In the genomic region with DNA sequence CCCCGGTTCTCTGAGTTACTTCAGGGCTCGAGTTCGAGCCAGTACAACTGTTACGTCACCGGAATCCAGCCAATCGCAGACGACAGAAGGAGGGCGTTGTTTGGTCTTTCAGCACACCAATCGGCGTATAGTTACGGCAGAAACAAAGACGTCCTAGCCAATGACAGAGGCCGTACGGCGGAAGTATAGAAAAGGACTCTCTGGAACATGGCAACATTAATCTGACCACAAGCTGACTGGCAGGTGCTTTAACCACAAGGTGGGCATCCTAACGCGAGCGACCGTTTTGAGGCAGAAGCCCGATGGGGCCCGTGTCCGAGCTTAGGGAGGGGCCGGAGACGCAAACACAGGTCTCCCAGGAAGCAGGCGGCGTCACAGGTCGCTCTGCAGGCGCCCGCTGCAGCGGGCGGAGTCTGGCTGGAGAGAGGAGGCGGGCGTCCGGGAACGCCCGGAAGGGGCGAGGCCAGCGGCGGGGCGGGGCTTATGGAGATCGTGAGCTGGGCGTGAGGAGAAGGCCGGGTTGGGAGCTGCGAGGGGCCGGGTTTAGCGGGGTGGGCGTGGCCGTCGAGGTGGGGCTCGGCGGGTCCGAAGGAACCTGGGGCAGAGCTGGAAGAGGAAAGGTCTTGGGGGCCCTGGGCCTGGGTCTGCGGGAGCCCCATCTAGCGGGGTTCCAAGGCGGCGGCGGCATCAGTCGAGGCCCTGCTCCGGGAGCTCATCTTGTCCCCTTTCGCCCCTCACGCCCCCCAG, we compare ENCODE assay signal across 8 cellular contexts. TPM values are rescaled to one million over a fixed set of nuclear protein-coding genes. Genes with fewer than 3 reads are reported as not detected.
DNase-seq lines count a peak whose midpoint lies in the region; ATAC-seq, FAIRE-seq and TF ChIP-seq lines count a peak whose summit lies in the region.

A gene with protein sequence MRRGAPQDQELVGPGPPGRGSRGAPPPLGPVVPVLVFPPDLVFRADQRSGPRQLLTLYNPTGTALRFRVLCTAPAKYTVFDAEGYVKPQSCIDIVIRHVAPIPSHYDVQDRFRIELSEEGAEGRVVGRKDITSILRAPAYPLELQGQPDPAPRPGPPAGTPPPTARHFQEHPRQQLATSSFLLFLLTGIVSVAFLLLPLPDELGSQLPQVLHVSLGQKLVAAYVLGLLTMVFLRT (plus strand): TSS at position 558 of the 747 bp plus-strand sequence. CDS start 252 bp downstream, outside the sequence.

- H3K9ac ChIP-seq in IMR-90 (ENCODE audit: low read depth, low read length) = peak within 1 kb of the TSS; percentile 69
- H3K9ac ChIP-seq in endothelial cell of umbilical vein (replicated peaks; ENCODE audit: extremely low read depth, insufficient read depth, low read length) = peak within 1 kb of the TSS; percentile 65

- DNase-seq in DMS 273 treated with DMSO at 0.1 percent for 48 hours (lab: John Stamatoyannopoulos, UW) (peak; percentile 99), IMR-90 (peak; percentile 99), OCI-M1 (lab: John Stamatoyannopoulos, UW) (peak; percentile 100), activated T-cell treated with anti-CD3 and anti-CD28 coated beads for 24 hours (ENCODE audit: low read depth) (peak; percentile 97), endothelial cell of umbilical vein (ENCODE audit: low read depth, low spot score) (peak; percentile 100), midbrain (lab: John Stamatoyannopoulos, UW) (peak; percentile 99)
- DNase-seq in stimulated activated CD8-positive, alpha-beta memory T cell treated with anti-CD3 and anti-CD28 coated beads, Interleukin-2, amount 100 ng/mL, for 1 hour (ENCODE audit: low read depth in 2 of 2) = peak; percentile 94 to 97

- peak; percentile 100 for FAIRE-seq in endothelial cell of umbilical vein (lab: Jason Lieb, UNC)

- H4K91ac ChIP-seq in IMR-90 (ENCODE audit: insufficient read depth, low read depth, low read length) = peak within 1 kb of the TSS; percentile 88

- no TSS peak for BruUV-seq in IMR-90 (replicated peaks; lab: Mats Ljungman, UMichigan)
- BruUV-seq in endothelial cell of umbilical vein (replicated peaks; lab: Mats Ljungman, UMichigan) = no TSS peak

- peak within 1 kb of the TSS; percentile 83 for H2AK5ac ChIP-seq in IMR-90 (ENCODE audit: low read depth, low read length)

- peak within 1 kb of the TSS; percentile 87 for H3K4ac ChIP-seq in IMR-90 (ENCODE audit: low read depth, low read length)

- H2AK9ac ChIP-seq in IMR-90 (replicated peaks; ENCODE audit: low read depth, low read length, poor library complexity) = peak within 1 kb of the TSS; percentile 97

- H3K23ac ChIP-seq in IMR-90 (ENCODE audit: low read depth, low read length) = peak within 1 kb of the TSS; percentile 19; the same call in 1 of the 2 replicates

- 0% methylated on average over 33 of the region's 61 CpGs; no CpG with 5 or more reads in 1 of the 2 experiments for WGBS in IMR-90 (ENCODE audit: extremely low coverage in 2 of 2, insufficient read length in 1 of 2), 2 experiments

- peak within 1 kb of the TSS; percentile 50; the same call in 1 of the 2 replicates for H3K56ac ChIP-seq in IMR-90 (ENCODE audit: extremely low read depth, insufficient read depth, low read length)

- no peaks in the 10 kb centered on the region for H3K9me3 ChIP-seq in IMR-90 (ENCODE audit: control insufficient read depth, insufficient read depth, low read length)
- no peaks in the 10 kb centered on the region for H3K9me3 ChIP-seq in endothelial cell of umbilical vein (replicated peaks; ENCODE audit: control insufficient read depth, insufficient read depth, low read length)

- H3K36me3 ChIP-seq in IMR-90 (ENCODE audit: control insufficient read depth, insufficient read depth, low read length) = peaks cover 11% of the 10 kb centered on the region
- H3K36me3 ChIP-seq in endothelial cell of umbilical vein (ENCODE audit: control insufficient read depth in 2 of 2, extremely low read depth in 1 of 2, insufficient read depth in 2 of 2, low read length in 2 of 2) = no peaks in the 10 kb centered on the region

- peak within 1 kb of the TSS; percentile 88 for H3K27ac ChIP-seq in IMR-90 (ENCODE audit: insufficient read depth, low read length)
- H3K27ac ChIP-seq in endothelial cell of umbilical vein (ENCODE audit: insufficient read depth, low read depth, low read length) = peak within 1 kb of the TSS; percentile 46

- CTCF ChIA-PET in IMR-90 (lab: Yijun Ruan, JAX) (interaction anchor here (0.8 to 1.2 kb wide), 4 partner anchors 23 to 233 kb away, joined by 3 to 4 read pairs (median 3); partner anchors contain the start of gene GNB2), endothelial cell of umbilical vein (lab: Charles Lee) (interaction anchor here (0.6 to 3.6 kb wide), 21 partner anchors 9 to 240 kb away, joined by 3 to 21 read pairs (median 4); partner anchors contain the start of genes EPO, FBXO24, GNB2 and LRCH4)

- peak within 1 kb of the TSS; percentile 82 for H2BK120ac ChIP-seq in IMR-90 (ENCODE audit: low read depth, low read length)

- H4K20me1 ChIP-seq in IMR-90 (ENCODE audit: insufficient read depth, low read length) (no peaks in the 10 kb centered on the region), endothelial cell of umbilical vein (replicated peaks; ENCODE audit: control insufficient read depth, extremely low read depth, insufficient read depth, low read length) (no peaks in the 10 kb centered on the region)

- dilution Hi-C loops in IMR-90 (cut with HindIII; ENCODE audit: low sequenced_read_pairs, unreplicated experiment) (no loop called here), endothelial cell of umbilical vein (cut with MboI; ENCODE audit: extremely low pct_ligation_motif_present, low sequenced_read_pairs) (no loop called here)

- in situ Hi-C loops in IMR-90 (cut with MboI; ENCODE audit: low sequenced_read_pairs) = no loop called here

- POLR2A ChIA-PET in IMR-90 (lab: Charles Lee; ENCODE audit: unreplicated experiment) (interaction anchor here (0.6 to 1.2 kb wide), 4 partner anchors 27 to 511 kb away, joined by 3 to 5 read pairs (median 4); partner anchors contain the start of genes FBXO24 and LRCH4), endothelial cell of umbilical vein (lab: Charles Lee) (interaction anchor here (0.6 to 2.0 kb wide), 5 partner anchors 27 to 263 kb away, joined by 3 to 28 read pairs (median 5); partner anchors contain the start of genes FBXO24, LRCH4, POP7 and SRRT)

- H4K5ac ChIP-seq in IMR-90 (ENCODE audit: low read depth, low read length) = peak within 1 kb of the TSS; percentile 69; the same call in 1 of the 2 replicates

- peaks cover 0 to 19% of the 10 kb centered on the region in 2 experiments; a peak in 2 of 4 replicates for H3K79me1 ChIP-seq in IMR-90 (ENCODE audit: low read depth in 1 of 2, low read length in 2 of 2)

- H3K4me1 ChIP-seq in IMR-90 (ENCODE audit: control insufficient read depth, insufficient read depth, low read length) (peaks cover 6% of the 10 kb centered on the region), endothelial cell of umbilical vein (ENCODE audit: control insufficient read depth, extremely low read depth, insufficient read depth, low read length) (peaks cover 10% of the 10 kb centered on the region)

- H3K18ac ChIP-seq in IMR-90 (ENCODE audit: low read depth, low read length) = peak within 1 kb of the TSS; percentile 72

- ATAC-seq in GM21528 (IDR thresholded peaks at IDR 0.05; ENCODE audit: low FRiP score, unreplicated experiment) (peak; percentile 91), IMR-90 (ENCODE audit: low read depth) (peak; percentile 98)

- TF ChIP-seq RAD21 in IMR-90 (IDR thresholded peaks at IDR 0.05; ENCODE audit: low read length) = no peak

- H2BK20ac ChIP-seq in IMR-90 (ENCODE audit: low read depth, low read length) = no peak within 1 kb of the TSS

- peak within 1 kb of the TSS; percentile 74 for H3K14ac ChIP-seq in IMR-90 (replicated peaks; ENCODE audit: low read depth, low read length)

- H3K4me3 ChIP-seq in IMR-90 (ENCODE audit: insufficient read depth, low read depth, low read length) (peak within 1 kb of the TSS; percentile 68), endothelial cell of umbilical vein (replicated peaks in 1 of 3; ENCODE audit: insufficient read depth in 1 of 3, low read depth in 1 of 3, low read length in 3 of 3) (peak within 1 kb of the TSS; percentile 18 to 57 (median 56))

- TF ChIP-seq POLR2A in IMR-90 (IDR thresholded peaks at IDR 0.05; ENCODE audit: low read depth, low read length) (peak; percentile 50; the same call in 1 of the 2 replicates), endothelial cell of umbilical vein (IDR thresholded peaks at IDR 0.05; ENCODE audit: low read depth, low read length) (peak; percentile 69)

- peaks cover 3% of the 10 kb centered on the region; the same call in 1 of the 2 replicates for H3K9me1 ChIP-seq in IMR-90 (ENCODE audit: insufficient read depth, low read length)
- no peaks in the 10 kb centered on the region for H3K9me1 ChIP-seq in endothelial cell of umbilical vein (replicated peaks; ENCODE audit: control insufficient read depth, extremely low read depth, insufficient read depth, low read length)

- H2AFZ ChIP-seq in IMR-90 (replicated peaks; ENCODE audit: low read length, poor library complexity) (peak within 1 kb of the TSS; percentile 99), endothelial cell of umbilical vein (ENCODE audit: low read depth, low read length) (peak within 1 kb of the TSS; percentile 81)

- H4K8ac ChIP-seq in IMR-90 (ENCODE audit: low read depth in 2 of 2, low read length in 2 of 2) = peak within 1 kb of the TSS; percentile 23 to 91

- no peaks in the 10 kb centered on the region for H3K79me2 ChIP-seq in endothelial cell of umbilical vein (ENCODE audit: control insufficient read depth, insufficient read depth, low read length)

- TF ChIP-seq CTCF in IMR-90 (conservative IDR thresholded peaks at IDR 0.05; ENCODE audit: low read depth, low read length) (no peak), endothelial cell of umbilical vein (IDR thresholded peaks at IDR 0.05; ENCODE audit: extremely low read depth in 1 of 2, insufficient read depth in 1 of 2, low read depth in 1 of 2, low read length in 2 of 2) (no peak)

- H3K27me3 ChIP-seq in IMR-90 (ENCODE audit: control insufficient read depth, insufficient read depth, low read length) = no peaks in the 10 kb centered on the region
- H3K27me3 ChIP-seq in endothelial cell of umbilical vein (ENCODE audit: control insufficient read depth in 2 of 2, insufficient read depth in 2 of 2, low read length in 2 of 2) = no peaks in the 10 kb centered on the region

- H2BK5ac ChIP-seq in IMR-90 (ENCODE audit: low read depth, low read length, poor library complexity, severe bottlenecking) = peak within 1 kb of the TSS; percentile 86

- intact Hi-C loops in IMR-90 (cut with micrococcal nuclease) (loop anchor here (2.0 to 5.0 kb wide), 2 partner anchors 61 to 240 kb away; partner anchors contain the start of genes GNB2 and SLC12A9), endothelial cell of umbilical vein (cut with micrococcal nuclease) (loop anchor here (1.0 to 2.0 kb wide), 5 partner anchors 8 to 73 kb away; partner anchors contain the start of genes AGFG2, FBXO24, GNB2 and LRCH4)

- H3K4me2 ChIP-seq in IMR-90 (ENCODE audit: low read depth, low read length) = peak within 1 kb of the TSS; percentile 99
- H3K4me2 ChIP-seq in endothelial cell of umbilical vein (ENCODE audit: insufficient read depth, low read length) = peak within 1 kb of the TSS; percentile 68

- no peak within 1 kb of the TSS; the same call in 2 of the 3 replicates for H2BK15ac ChIP-seq in IMR-90 (ENCODE audit: low read depth, low read length)

RNA-seq across cellular contexts. Expression of the gene that starts here (rescaled TPM):
- total RNA-seq in IMR-90 (2012; rRNA removed) (2.2 and 2.3 TPM in 2 replicates), endothelial cell of umbilical vein (24.2 and 24.4 TPM in 2 replicates)
- polyA plus RNA-seq in IMR-90 (2012; rRNA removed) (23.2 and 30.0 TPM in 2 replicates), endothelial cell of umbilical vein (40.7 and 53.5 TPM in 2 replicates)
- 16.0 and 40.1 TPM in 2 replicates for polyA plus RNA-seq in IMR-90 (2012; cell fraction: cytosol; rRNA removed)
- 23.7 and 42.5 TPM in 2 replicates for polyA plus RNA-seq in IMR-90 (2012; cell fraction: nucleus; rRNA removed; ENCODE audit: low replicate concordance)
- polyA plus RNA-seq in endothelial cell of umbilical vein (2011; cell fraction: cytosol; rRNA removed) = 17.8 and 18.0 TPM in 2 replicates
- 20.5 and 24.6 TPM in 2 replicates for polyA plus RNA-seq in endothelial cell of umbilical vein (2011; cell fraction: nucleus; rRNA removed)
- 23.3 and 25.8 TPM in 2 replicates for polyA plus RNA-seq in endothelial cell of umbilical vein (2012)
- polyA minus RNA-seq in endothelial cell of umbilical vein = 14.1 and 17.7 TPM in 2 replicates
- polyA minus RNA-seq in endothelial cell of umbilical vein (2011; cell fraction: cytosol; rRNA and poly(A)+ RNA removed) = 4.1 TPM
- polyA minus RNA-seq in endothelial cell of umbilical vein (2011; cell fraction: nucleus; rRNA and poly(A)+ RNA removed) = 2.4 and 3.6 TPM in 2 replicates

Comparison
In these comparisons a context has a peak if more than half of its experiments do, and no peak if none do; other contexts are left out.
1. Peak in every context shown above with its lines: DNase-seq, ATAC-seq, H3K4me3 ChIP-seq and H3K27ac ChIP-seq.